ENCODE assay signal across 28 cellular contexts in genomic region chr16:79403534-79403933, GRCh38.
"Had no signal": no experiment of that assay in that cellular context is flagged by ENCODE, and none has a peak within 500 bp of the region (broad histone marks: within the 10 kb centered on the region; RNA-seq: fewer than 3 reads in every experiment).

No MANE protein-coding gene starts in this region.

- H3K4me1 ChIP-seq: psoas muscle, thyroid gland, tibial nerve, upper lobe of right lung, uterus had no signal

- H3K27ac ChIP-seq: ovary, parathyroid adenoma, psoas muscle, skin epidermis, thoracic aorta, thyroid gland, tibial nerve, upper lobe of right lung, uterus had no signal

- H3K9me3 ChIP-seq: ovary, psoas muscle, thyroid gland, upper lobe of right lung, uterus had no signal

- H3K9ac ChIP-seq: parathyroid adenoma had no signal

- H3K4me1 Mint-ChIP-seq: naive thymus-derived CD8-positive, alpha-beta T cell; stimulated activated effector memory CD8-positive, alpha-beta T cell treated with anti-CD3 and anti-CD28 coated beads, Interleukin-12 subunit alpha, Interleukin-12 subunit beta, amount 100 ng/mL, for 72 hours had no signal

- H3K27ac Mint-ChIP-seq: naive B cell; naive thymus-derived CD8-positive, alpha-beta T cell; natural killer cell treated with Interleukin-12 subunit alpha and Interleukin-12 subunit beta and Interleukin-15 and Interleukin-18, amount 100 ng/mL, for 72 hours; nephron progenitor cell; progenitor cell of endocrine pancreas; stimulated activated naive B cell treated with anti-CD40 and anti-IgM and Interleukin-4, amounts not matched to agents 10 μg/mL and 1 μg/mL and 100 μg/mL, for 72 hours; stimulated activated naive CD8-positive, alpha-beta T cell treated with anti-CD3 and anti-CD28 coated beads, Interleukin-15, Interleukin-2, amounts not matched to agents 100 ng/mL and 50 ng/mL, for 24 hours had no signal

- H2AFZ ChIP-seq: parathyroid adenoma had no signal

- H3K9me3 Mint-ChIP-seq: naive thymus-derived CD8-positive, alpha-beta T cell; natural killer cell treated with Interleukin-12 subunit alpha and Interleukin-12 subunit beta and Interleukin-15 and Interleukin-18, amount 100 ng/mL, for 72 hours; neural crest cell; stimulated activated naive B cell treated with anti-CD40 and anti-IgM and Interleukin-4, amounts not matched to agents 10 μg/mL and 1 μg/mL and 100 μg/mL, for 72 hours; stimulated activated naive CD8-positive, alpha-beta T cell treated with anti-CD3 and anti-CD28 coated beads, Interleukin-15, Interleukin-2, amounts not matched to agents 100 ng/mL and 50 ng/mL, for 24 hours had no signal

- H3K4me3 Mint-ChIP-seq: naive B cell; naive thymus-derived CD8-positive, alpha-beta T cell; natural killer cell treated with Interleukin-12 subunit alpha and Interleukin-12 subunit beta and Interleukin-15 and Interleukin-18, amount 100 ng/mL, for 72 hours; nephron progenitor cell; neural crest cell; stimulated activated effector memory CD8-positive, alpha-beta T cell treated with anti-CD3 and anti-CD28 coated beads, Interleukin-12 subunit alpha, Interleukin-12 subunit beta, amount 100 ng/mL, for 72 hours; stimulated activated naive B cell treated with anti-CD40 and anti-IgM and Interleukin-4, amounts not matched to agents 10 μg/mL and 1 μg/mL and 100 μg/mL, for 72 hours; stimulated activated naive CD8-positive, alpha-beta T cell treated with anti-CD3 and anti-CD28 coated beads, Interleukin-15, Interleukin-2, amounts not matched to agents 100 ng/mL and 50 ng/mL, for 24 hours had no signal

- H3K4me3 ChIP-seq: ovary, psoas muscle, skin epidermis, stomach, thoracic aorta, thyroid gland, tibial nerve, upper lobe of right lung, uterus had no signal

- ATAC-seq: naive thymus-derived CD8-positive, alpha-beta T cell; natural killer cell treated with Interleukin-12 subunit alpha and Interleukin-12 subunit beta and Interleukin-15 and Interleukin-18, amount 100 ng/mL, for 72 hours; psoas muscle; right cardiac atrium; sciatic nerve; stimulated activated effector memory CD8-positive, alpha-beta T cell treated with anti-CD3 and anti-CD28 coated beads, Interleukin-12 subunit alpha, Interleukin-12 subunit beta, amount 100 ng/mL, for 72 hours; stimulated activated naive B cell treated with anti-CD40 and anti-IgM and Interleukin-4, amounts not matched to agents 10 μg/mL and 1 μg/mL and 100 μg/mL, for 72 hours had no signal

- H3K36me3 Mint-ChIP-seq: naive B cell; naive thymus-derived CD8-positive, alpha-beta T cell; natural killer cell treated with Interleukin-12 subunit alpha and Interleukin-12 subunit beta and Interleukin-15 and Interleukin-18, amount 100 ng/mL, for 72 hours; stimulated activated effector memory CD8-positive, alpha-beta T cell treated with anti-CD3 and anti-CD28 coated beads, Interleukin-12 subunit alpha, Interleukin-12 subunit beta, amount 100 ng/mL, for 72 hours; stimulated activated naive B cell treated with anti-CD40 and anti-IgM and Interleukin-4, amounts not matched to agents 10 μg/mL and 1 μg/mL and 100 μg/mL, for 72 hours had no signal

- DNase-seq: naive B cell; naive thymus-derived CD8-positive, alpha-beta T cell; nephron progenitor cell; occipital lobe; ovary; posterior cingulate gyrus; psoas muscle; right cardiac atrium; stimulated activated CD4-positive, alpha-beta T cell treated with anti-CD3 and anti-CD28 coated beads, Interleukin-15, amount 100 ng/mL, for 24 hours; stimulated activated CD4-positive, alpha-beta T cell treated with anti-CD3 and anti-CD28 coated beads, Interleukin-2, amount 100 ng/mL, for 24 hours; stimulated activated CD4-positive, alpha-beta T cell treated with anti-CD3 and anti-CD28 coated beads, Interleukin-2, amount 100 ng/mL, for 48 hours; stimulated activated CD4-positive, alpha-beta T cell treated with anti-CD3 and anti-CD28 coated beads, Interleukin-4, amount 100 ng/mL, for 24 hours; stimulated activated naive B cell treated with anti-CD40 and anti-IgM and Interleukin-4, amounts not matched to agents 10 μg/mL and 1 μg/mL and 100 μg/mL, for 72 hours; stimulated activated naive CD4-positive, alpha-beta T cell treated with Interleukin-2 at 50 U/mL for 16 hours; stomach; thyroid gland; upper lobe of right lung; uterus had no signal

- H3K27me3 ChIP-seq: ovary, stomach, thyroid gland, tibial nerve, upper lobe of right lung, uterus had no signal

- H3K79me2 ChIP-seq: parathyroid adenoma had no signal

- H3K36me3 ChIP-seq: ovary, stomach, thoracic aorta, thyroid gland, tibial nerve, upper lobe of right lung, uterus had no signal
